ENCODE assay signal across 27 cellular contexts in the genomic region with DNA sequence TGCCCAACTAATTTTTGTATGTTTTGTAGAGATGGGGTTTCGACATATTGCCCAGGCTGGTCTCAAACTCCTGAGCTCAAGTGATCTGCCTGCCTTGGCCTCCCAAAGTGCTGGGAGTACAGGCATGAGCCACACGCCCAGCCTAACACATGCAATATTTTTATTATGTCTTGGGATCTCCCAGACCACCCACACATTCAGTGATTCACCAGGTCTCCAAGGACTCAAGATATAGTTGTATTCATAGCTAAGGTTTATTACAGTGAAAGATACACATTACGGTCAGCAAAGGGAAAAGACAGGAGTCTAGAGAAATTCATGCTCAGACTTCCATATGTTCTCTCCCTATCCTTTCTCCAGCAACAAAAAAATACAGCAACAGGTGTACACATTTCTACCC. TPM values are rescaled to one million over a fixed set of nuclear protein-coding genes. Genes with fewer than 3 reads are reported as not detected.
DNase-seq lines count a peak whose midpoint lies in the region; TF ChIP-seq lines count a peak whose summit lies in the region.
"Had no signal": no experiment of that assay in that cellular context is flagged by ENCODE, and none has a peak within 500 bp of the region (broad histone marks: within the 10 kb centered on the region; RNA-seq: fewer than 3 reads in every experiment).

No MANE protein-coding gene starts in this region.

- H3K27me3 Mint-ChIP-seq in chondrocyte (ENCODE audit: low read depth): no peaks in the 10 kb centered on the region
- H3K27me3 Mint-ChIP-seq: activated CD4-positive, alpha-beta memory T cell treated with anti-CD3 and anti-CD28 coated beads, Interleukin-2, amount 10 ng/mL, durations not matched to agents 7 days and 5 days; T-helper 17 cell had no signal

- H3K4me1 ChIP-seq in ACC112 (ENCODE audit: control insufficient read depth, insufficient read depth, low read length, unreplicated experiment): peaks cover 4% of the 10 kb centered on the region
- H3K4me1 ChIP-seq in A673 (ENCODE audit: insufficient read depth, low read length, poor library complexity, severe bottlenecking): no peaks in the 10 kb centered on the region
- H3K4me1 ChIP-seq: gastroesophageal sphincter, prostate gland had no signal

- CTCF ChIA-PET in A673 (lab: Charles Lee): no interaction called here

- H3K9me3 Mint-ChIP-seq in chondrocyte (ENCODE audit: low read depth): no peaks in the 10 kb centered on the region
- H3K9me3 Mint-ChIP-seq: activated CD4-positive, alpha-beta memory T cell treated with anti-CD3 and anti-CD28 coated beads, Interleukin-2, amount 10 ng/mL, durations not matched to agents 7 days and 5 days; activated naive CD4-positive, alpha-beta T cell treated with anti-CD3 and anti-CD28 coated beads, Interleukin-2, amount 50 U/mL, for 72 hours; immature natural killer cell; memory B cell had no signal

- intact Hi-C loops in A673 (cut with micrococcal nuclease; ENCODE audit: unreplicated experiment): no loop called here

- H3K27ac Mint-ChIP-seq in chondrocyte (ENCODE audit: unreplicated experiment): peak overlapping the region; percentile 89
- H3K27ac Mint-ChIP-seq: activated CD4-positive, alpha-beta memory T cell treated with anti-CD3 and anti-CD28 coated beads, Interleukin-2, amount 10 ng/mL, durations not matched to agents 7 days and 5 days; activated naive CD4-positive, alpha-beta T cell treated with anti-CD3 and anti-CD28 coated beads, Interleukin-2, amount 50 U/mL, for 72 hours; immature natural killer cell; memory B cell; T-helper 17 cell had no signal

- no peaks in the 10 kb centered on the region for H3K79me2 ChIP-seq in ACC112 (ENCODE audit: control insufficient read depth, insufficient read depth, low read length, unreplicated experiment)

- TF ChIP-seq CTCF in chondrocyte (IDR thresholded peaks at IDR 0.05): no peak
- TF ChIP-seq CTCF in foreskin fibroblast (IDR thresholded peaks at IDR 0.05; ENCODE audit: low read depth, low read length): no peak
- no peak for TF ChIP-seq CTCF in A673 (conservative IDR thresholded peaks at IDR 0.05; ENCODE audit: low read depth, low read length)

- no peak overlapping the region for H3K4me3 Mint-ChIP-seq in chondrocyte (ENCODE audit: unreplicated experiment)
- H3K4me3 Mint-ChIP-seq: activated CD4-positive, alpha-beta memory T cell treated with anti-CD3 and anti-CD28 coated beads, Interleukin-2, amount 10 ng/mL, durations not matched to agents 7 days and 5 days; immature natural killer cell; memory B cell; T-helper 17 cell had no signal

- H3K27me3 ChIP-seq in ACC112 (ENCODE audit: insufficient read depth, low read length) (no peaks in the 10 kb centered on the region), A673 (replicated peaks; ENCODE audit: insufficient read depth, low read depth, low read length, poor library complexity) (no peaks in the 10 kb centered on the region)
- H3K27me3 ChIP-seq: gastroesophageal sphincter had no signal

- peak overlapping the region; percentile 36; the same call in 1 of the 2 replicates for H3K27ac ChIP-seq in ACC112 (ENCODE audit: low read depth, low read length)
- H3K27ac ChIP-seq in A673 (ENCODE audit: low read depth, low read length, poor library complexity, severe bottlenecking): no peak overlapping the region
- H3K27ac ChIP-seq: gastroesophageal sphincter, prostate gland, RWPE1, SK-N-MC had no signal

- H3K4me3 ChIP-seq in ACC112 (ENCODE audit: low read depth, low read length): no peak overlapping the region
- no peak overlapping the region for H3K4me3 ChIP-seq in foreskin fibroblast (ENCODE audit: low read depth in 1 of 2, low read length in 2 of 2)
- H3K4me3 ChIP-seq in A673 (ENCODE audit: low read depth, low read length, poor library complexity, severe bottlenecking): no peak overlapping the region
- H3K4me3 ChIP-seq: gastroesophageal sphincter, prostate gland, SK-N-MC had no signal

- H3K4me1 Mint-ChIP-seq in chondrocyte (ENCODE audit: low read depth): peaks cover 7% of the 10 kb centered on the region
- H3K4me1 Mint-ChIP-seq: activated CD4-positive, alpha-beta memory T cell treated with anti-CD3 and anti-CD28 coated beads, Interleukin-2, amount 10 ng/mL, durations not matched to agents 7 days and 5 days; immature natural killer cell; memory B cell had no signal

- H3K36me3 ChIP-seq in ACC112 (ENCODE audit: insufficient read depth, low read length) (no peaks in the 10 kb centered on the region), A673 (ENCODE audit: insufficient read depth, low read length, poor library complexity, severe bottlenecking) (no peaks in the 10 kb centered on the region)
- H3K36me3 ChIP-seq: gastroesophageal sphincter, prostate gland had no signal

- no peak overlapping the region for H2AFZ ChIP-seq in ACC112 (ENCODE audit: low read length, unreplicated experiment)

- BruUV-seq in A673 (replicated peaks; lab: Mats Ljungman, UMichigan): no TSS peak

- POLR2A ChIA-PET in A673 (lab: Charles Lee; ENCODE audit: low non-redundant PET): no interaction called here

- DNase-seq in RKO (ENCODE audit: low spot score) (peak; percentile 8), chondrocyte (ENCODE audit: low spot score) (no peak), foreskin fibroblast (peak; percentile 1 to 4), A673 (ENCODE audit: low spot score) (no peak), RPMI8226 (no peak), activated gamma-delta T cell (lab: John Stamatoyannopoulos, UW) (no peak)
- DNase-seq in activated CD4-positive, CD25-positive, alpha-beta regulatory T cell treated with anti-CD3 and anti-CD28 coated beads, Interleukin-2, amount 50 U/mL, for 72 hours: no peak
- DNase-seq: 8988T; activated CD4-positive, alpha-beta memory T cell treated with anti-CD3 and anti-CD28 coated beads, Interleukin-2, amount 10 ng/mL, durations not matched to agents 7 days and 5 days; activated CD4-positive, alpha-beta T cell treated with anti-CD3 and anti-CD28 coated beads for 1 hour; activated CD8-positive, alpha-beta memory T cell treated with anti-CD3 and anti-CD28 coated beads, Interleukin-2, amount 50 U/mL, for 48 hours; aorta; DMS53; GF-D8; hypothalamus; immature natural killer cell; MV-4-11; NCI-H1694; stimulated activated naive CD8-positive, alpha-beta T cell treated with anti-CD3 and anti-CD28 coated beads, Interleukin-15, Interleukin-2, amounts not matched to agents 100 U/mL and 50 U/mL, for 24 hours; T-helper 17 cell had no signal

- no peaks in the 10 kb centered on the region for H3K9me3 ChIP-seq in A673 (ENCODE audit: low read depth, low read length, poor library complexity, severe bottlenecking)
- H3K9me3 ChIP-seq: gastroesophageal sphincter, prostate gland had no signal

- H3K36me3 Mint-ChIP-seq in chondrocyte (ENCODE audit: low read depth): no peaks in the 10 kb centered on the region
- H3K36me3 Mint-ChIP-seq: activated naive CD4-positive, alpha-beta T cell treated with anti-CD3 and anti-CD28 coated beads, Interleukin-2, amount 50 U/mL, for 72 hours; immature natural killer cell; memory B cell had no signal

RNA-seq across cellular contexts. Expression of gene FAM120C, which starts 25.5 kb away (rescaled TPM):
- total RNA-seq in chondrocyte: 6.8 to 14.7 TPM (median 7.3 TPM) in 3 replicates
- total RNA-seq in A673 (2021): 17.4 and 21.8 TPM in 2 replicates

Comparison
In these comparisons a context has a peak if more than half of its experiments do, and no peak if none do; other contexts are left out.
1. DNase-seq: peak in RKO (single experiment) and foreskin fibroblast (2 of 2); none in chondrocyte (single experiment), A673 (single experiment), RPMI8226 (single experiment), activated gamma-delta T cell (single experiment) and activated CD4-positive, CD25-positive, alpha-beta regulatory T cell treated with anti-CD3 and anti-CD28 coated beads, Interleukin-2, amount 50 U/mL, for 72 hours (single experiment).